Comparison of ENCODE assay signal across 9 cellular contexts in the genomic region with DNA sequence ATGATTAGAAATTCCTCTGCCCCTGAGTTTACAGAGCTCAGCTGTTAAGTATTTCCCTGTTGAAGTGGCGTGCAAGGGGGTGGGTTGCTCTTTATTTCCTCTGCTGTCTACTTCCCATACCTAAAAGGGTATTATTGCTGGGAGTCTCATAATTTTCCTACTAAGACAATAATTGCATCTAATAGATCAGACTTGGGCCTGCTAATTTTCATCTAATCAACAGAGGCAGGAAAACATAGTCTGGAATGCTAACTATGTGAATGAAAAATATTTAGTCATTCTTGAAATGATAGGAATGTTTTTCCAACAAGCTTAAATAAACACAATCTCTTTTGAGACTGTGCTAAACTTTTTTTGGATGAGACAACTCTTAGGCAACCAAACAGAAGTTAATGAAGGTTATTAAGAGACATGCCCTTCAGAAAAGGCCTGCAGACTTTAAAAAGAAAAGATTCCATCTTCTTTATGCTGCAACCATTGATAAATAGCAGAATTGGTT.
A peak's percentile ranks its signal among the peaks of the same experiment; 100 is the strongest.
DNase-seq lines count a peak whose midpoint lies in the region; ATAC-seq and TF ChIP-seq lines count a peak whose summit lies in the region.
"Had no signal": no experiment of that assay in that cellular context is flagged by ENCODE, and none has a peak within 500 bp of the region (broad histone marks: within the 10 kb centered on the region; RNA-seq: fewer than 3 reads in every experiment).

No MANE protein-coding gene starts in this region.

- no peak for TF ChIP-seq CTCF in AG04449 (IDR thresholded peaks at IDR 0.05; ENCODE audit: insufficient read depth, low read length, missing control alignments)
- TF ChIP-seq CTCF in Panc1 (IDR thresholded peaks at IDR 0.05), result no peak
- TF ChIP-seq CTCF in epithelial cell of proximal tubule (conservative IDR thresholded peaks at IDR 0.05; ENCODE audit: low read depth, low read length), result no peak

- H3K9me3 ChIP-seq in Panc1 (ENCODE audit: control insufficient read depth, insufficient read depth, low read depth, low read length), result no peaks in the 10 kb centered on the region
- no peaks in the 10 kb centered on the region for H3K9me3 ChIP-seq in mucosa of rectum (ENCODE audit: control insufficient read depth in 2 of 2, low read length in 2 of 2)

- no TSS peak for BruUV-seq in Panc1 (replicated peaks; lab: Mats Ljungman, UMichigan)

- H3K4me3 ChIP-seq in AG04449 (ENCODE audit: low read depth, low read length) (no peak overlapping the region), Panc1 (ENCODE audit: low read depth in 2 of 2, low read length in 2 of 2) (no peak overlapping the region), epithelial cell of proximal tubule (ENCODE audit: low read depth, low read length) (no peak overlapping the region), mucosa of rectum (ENCODE audit: low read length in 2 of 2) (no peak overlapping the region)

- intact Hi-C loops in Panc1 (cut with micrococcal nuclease; ENCODE audit: unreplicated experiment), result no loop called here

- H3K27me3 ChIP-seq in Panc1 (ENCODE audit: control insufficient read depth, insufficient read depth, low read length), result no peaks in the 10 kb centered on the region
- no peaks in the 10 kb centered on the region for H3K27me3 ChIP-seq in mucosa of rectum (ENCODE audit: control insufficient read depth in 2 of 2, insufficient read depth in 2 of 2, low read length in 2 of 2)

- DNase-seq in AG04449 (ENCODE audit: low read depth, low spot score), result peak; percentile 79
- DNase-seq in Panc1 (ENCODE audit: low read depth, low spot score), result peak; percentile 85
- peak; percentile 71 for DNase-seq in epithelial cell of proximal tubule (ENCODE audit: low read depth)
- no peak for DNase-seq in T-helper 1 cell
- no peak for DNase-seq in NCI-H187 treated with DMSO at 0.1 percent for 48 hours (lab: John Stamatoyannopoulos, UW)
- no peak for DNase-seq in activated naive CD4-positive, alpha-beta T cell (lab: John Stamatoyannopoulos, UW)
- DNase-seq: OCI-M1 had no signal

- in situ Hi-C loops in Panc1 (cut with HindIII; ENCODE audit: low pct_unique_long_range_greater_than_20kb, low sequenced_read_pairs), result no loop called here

- CTCF ChIA-PET in AG04449 (lab: Yijun Ruan, JAX) (interaction anchor here (0.7 kb wide), 1 partner anchor 29 kb away, joined by 3 read pairs; no protein-coding TSS in a partner anchor), Panc1 (lab: Charles Lee) (interaction anchor here (0.5 kb wide), 1 partner anchor 183 kb away, joined by 3 read pairs; no protein-coding TSS in a partner anchor)

- H3K9ac ChIP-seq in mucosa of rectum (ENCODE audit: low read depth in 1 of 2, low read length in 2 of 2), result no peak overlapping the region

- peaks cover 88% of the 10 kb centered on the region for H3K4me1 ChIP-seq in Panc1 (ENCODE audit: control insufficient read depth, insufficient read depth, low read length)
- no peaks in the 10 kb centered on the region for H3K4me1 ChIP-seq in mucosa of rectum (ENCODE audit: control insufficient read depth in 2 of 2, insufficient read depth in 2 of 2, low read length in 2 of 2)

- ATAC-seq in Panc1 (peak; percentile 77), GM21390 (IDR thresholded peaks at IDR 0.05; ENCODE audit: unreplicated experiment) (no peak)

- H3K36me3 ChIP-seq in Panc1 (ENCODE audit: control insufficient read depth, insufficient read depth, low read length) (peaks cover 46% of the 10 kb centered on the region), mucosa of rectum (ENCODE audit: control insufficient read depth in 2 of 2, insufficient read depth in 2 of 2, low read length in 2 of 2) (peaks cover 16 to 22% of the 10 kb centered on the region in 2 donors)

- H3K27ac ChIP-seq in Panc1 (ENCODE audit: low read length) (peak overlapping the region; percentile 98), mucosa of rectum (ENCODE audit: low read depth in 2 of 2, low read length in 2 of 2) (peak overlapping the region; percentile 27 to 42)

- POLR2A ChIA-PET in AG04449 (lab: Yijun Ruan, JAX), result interaction anchor here (0.7 to 2.3 kb wide), 5 partner anchors 16 to 131 kb away, joined by 3 to 11 read pairs (median 6); partner anchors contain the start of gene CRIM1
- POLR2A ChIA-PET in Panc1 (lab: Charles Lee), result interaction anchor here (0.5 to 0.7 kb wide), 3 partner anchors 20 to 442 kb away, joined by 3 to 8 read pairs (median 4); no protein-coding TSS in a partner anchor

Comparison
In these comparisons a context has a peak if more than half of its experiments do, and no peak if none do; other contexts are left out.
1. DNase-seq: peak in AG04449 (single experiment), Panc1 (single experiment) and epithelial cell of proximal tubule (single experiment); none in T-helper 1 cell (0 of 5), NCI-H187 treated with DMSO at 0.1 percent for 48 hours (single experiment) and activated naive CD4-positive, alpha-beta T cell (0 of 4).